ENCODE assay signal across 8 cellular contexts in genomic region chr10:3874988-3875841, GRCh38.
DNase-seq lines count a peak whose midpoint lies in the region; ATAC-seq and TF ChIP-seq lines count a peak whose summit lies in the region.

No MANE protein-coding gene starts in this region.

- no peak overlapping the region for H3K27ac ChIP-seq in thyroid gland

- DNase-seq in activated gamma-delta T cell treated with anti-CD3 and anti-CD28 coated beads, Interleukin-2, amount 50 U/mL, for 16 hours (ENCODE audit: low read depth): peak; percentile 17
- DNase-seq in activated gamma-delta T cell (lab: John Stamatoyannopoulos, UW): no peak
- peak; percentile 75 for DNase-seq in RPMI8226
- peak in 1 of 2 donors; percentile 58 for DNase-seq in left colon
- DNase-seq in GOT3 (lab: John Stamatoyannopoulos, UW): no peak
- DNase-seq in hippocampal formation (lab: John Stamatoyannopoulos, UW): no peak
- no peak for DNase-seq in thyroid gland

- ATAC-seq in HG02852 (IDR thresholded peaks at IDR 0.05; ENCODE audit: unreplicated experiment) (peak; percentile 72), left colon (peak; percentile 55)

- no peaks in the 10 kb centered on the region for H3K9me3 ChIP-seq in thyroid gland

- no peaks in the 10 kb centered on the region for H3K36me3 ChIP-seq in thyroid gland

- no peak for TF ChIP-seq POLR2A in thyroid gland (IDR thresholded peaks at IDR 0.05)

- TF ChIP-seq CTCF in thyroid gland (IDR thresholded peaks at IDR 0.05): no peak

- 83 to 93% methylated on average over 6 of the region's 6 CpGs for WGBS in thyroid gland, 2 donors

- H3K4me1 ChIP-seq in thyroid gland: peaks cover 10 to 20% of the 10 kb centered on the region in 2 donors

- no peak overlapping the region for H3K4me3 ChIP-seq in thyroid gland (replicated peaks in 1 of 3)

- intact Hi-C loops in left colon (cut with DNase I, micrococcal nuclease) (no loop called here), thyroid gland (cut with DNase I) (no loop called here)

- no peaks in the 10 kb centered on the region for H3K27me3 ChIP-seq in thyroid gland

Comparison
In these comparisons a context has a peak if more than half of its experiments do, and no peak if none do; other contexts are left out.
1. DNase-seq: peak in activated gamma-delta T cell treated with anti-CD3 and anti-CD28 coated beads, Interleukin-2, amount 50 U/mL, for 16 hours (single experiment) and RPMI8226 (single experiment); none in activated gamma-delta T cell (single experiment), GOT3 (single experiment), hippocampal formation (0 of 2) and thyroid gland (0 of 2).